8 cellular contexts compared by ENCODE assay signal in genomic region chr2:98464772-98465310, GRCh38. TPM values are rescaled to one million over a fixed set of nuclear protein-coding genes. Genes with fewer than 3 reads are reported as not detected.
DNase-seq lines count a peak whose midpoint lies in the region; ATAC-seq and TF ChIP-seq lines count a peak whose summit lies in the region.

No MANE protein-coding gene starts in this region.

- peaks cover 22% of the 10 kb centered on the region for H3K36me3 Mint-ChIP-seq in activated T-helper 2 cell treated with anti-CD3 and anti-CD28 coated beads, Interferon-gamma antibody, Interleukin-2, Interleukin-4, amounts not matched to agents 10 μg/mL and 5 μg/mL and 100 μg/mL, durations not matched to agents 14 hours and 24 hours and 36 hours (ENCODE audit: low read depth)
- no peaks in the 10 kb centered on the region for H3K36me3 Mint-ChIP-seq in naive B cell

- intact Hi-C loops in activated T-helper 2 cell treated with anti-CD3 and anti-CD28 coated beads, Interferon-gamma antibody, Interleukin-2, Interleukin-4, amounts not matched to agents 10 μg/mL and 5 μg/mL and 100 μg/mL, durations not matched to agents 14 hours and 24 hours and 36 hours (cut with micrococcal nuclease) = loop anchor here (5.0 to 10.0 kb wide), 3 partner anchors 87 to 270 kb away; partner anchors contain the start of genes COA5, MGAT4A and UNC50

- no peaks in the 10 kb centered on the region for H3K9me3 Mint-ChIP-seq in activated T-helper 2 cell treated with anti-CD3 and anti-CD28 coated beads, Interferon-gamma antibody, Interleukin-2, Interleukin-4, amounts not matched to agents 10 μg/mL and 5 μg/mL and 100 μg/mL, durations not matched to agents 14 hours and 24 hours and 36 hours
- peaks cover 0 to 8% (median 5%) of the 10 kb centered on the region in 7 donors for H3K9me3 Mint-ChIP-seq in naive B cell

- DNase-seq in GDM1 (lab: John Stamatoyannopoulos, UW) (peak; percentile 61), HL-60 (ENCODE audit: low read depth in 1 of 2, low spot score in 1 of 2) (peak; percentile 87 to 95), naive B cell (peak; percentile 66), GM20000 (ENCODE audit: low spot score) (no peak), NCI-H187 treated with DMSO at 0.1 percent for 48 hours (lab: John Stamatoyannopoulos, UW) (no peak), superior temporal gyrus (ENCODE audit: extremely low spot score) (no peak)
- peak; percentile 59 for DNase-seq in activated T-helper 2 cell treated with anti-CD3 and anti-CD28 coated beads, Interferon-gamma antibody, Interleukin-2, Interleukin-4, amounts not matched to agents 10 μg/mL and 5 μg/mL and 100 μg/mL, durations not matched to agents 14 hours and 24 hours and 36 hours (ENCODE audit: low spot score)

- peak overlapping the region; percentile 95 for H3K27ac Mint-ChIP-seq in activated T-helper 2 cell treated with anti-CD3 and anti-CD28 coated beads, Interferon-gamma antibody, Interleukin-2, Interleukin-4, amounts not matched to agents 10 μg/mL and 5 μg/mL and 100 μg/mL, durations not matched to agents 14 hours and 24 hours and 36 hours
- H3K27ac Mint-ChIP-seq in naive B cell = peak overlapping the region; percentile 86 to 97 (median 91)

- H3K4me1 Mint-ChIP-seq in activated T-helper 2 cell treated with anti-CD3 and anti-CD28 coated beads, Interferon-gamma antibody, Interleukin-2, Interleukin-4, amounts not matched to agents 10 μg/mL and 5 μg/mL and 100 μg/mL, durations not matched to agents 14 hours and 24 hours and 36 hours (ENCODE audit: low read depth) = peaks cover 82% of the 10 kb centered on the region
- peaks cover 57 to 70% (median 67%) of the 10 kb centered on the region in 3 donors for H3K4me1 Mint-ChIP-seq in naive B cell

- no peak for TF ChIP-seq CTCF in HL-60 (IDR thresholded peaks at IDR 0.05; ENCODE audit: insufficient read depth, low read length)
- no peak for TF ChIP-seq CTCF in GM20000 (IDR thresholded peaks at IDR 0.05; ENCODE audit: extremely low read depth, missing control alignments)

- peak overlapping the region; percentile 77 for H3K4me3 Mint-ChIP-seq in activated T-helper 2 cell treated with anti-CD3 and anti-CD28 coated beads, Interferon-gamma antibody, Interleukin-2, Interleukin-4, amounts not matched to agents 10 μg/mL and 5 μg/mL and 100 μg/mL, durations not matched to agents 14 hours and 24 hours and 36 hours (ENCODE audit: low read depth)
- H3K4me3 Mint-ChIP-seq in naive B cell = peak overlapping the region in 7 of 8 donors; percentile 23 to 91 (median 83)

- no peak overlapping the region for H3K4me3 ChIP-seq in HL-60 (replicated peaks; ENCODE audit: insufficient read depth, low read length)

- H3K27me3 ChIP-seq in HL-60 (ENCODE audit: insufficient read depth, poor library complexity, severe bottlenecking) = no peaks in the 10 kb centered on the region

- ATAC-seq in GM21381 (IDR thresholded peaks at IDR 0.05; ENCODE audit: unreplicated experiment) (peak; percentile 32), naive B cell (ENCODE audit: low read depth in 2 of 2) (peak; percentile 59 to 64)

- peak overlapping the region; percentile 96 for H3K27ac ChIP-seq in HL-60 (replicated peaks)

- no peaks in the 10 kb centered on the region for H3K27me3 Mint-ChIP-seq in activated T-helper 2 cell treated with anti-CD3 and anti-CD28 coated beads, Interferon-gamma antibody, Interleukin-2, Interleukin-4, amounts not matched to agents 10 μg/mL and 5 μg/mL and 100 μg/mL, durations not matched to agents 14 hours and 24 hours and 36 hours (ENCODE audit: low read depth)
- no peaks in the 10 kb centered on the region for H3K27me3 Mint-ChIP-seq in naive B cell

RNA-seq across cellular contexts. Expression of gene INPP4A, which starts 20.2 kb away (rescaled TPM):
- total RNA-seq in activated T-helper 2 cell treated with anti-CD3 and anti-CD28 coated beads, Interferon-gamma antibody, Interleukin-2, Interleukin-4, amounts not matched to agents 10 μg/mL and 5 μg/mL and 100 μg/mL, durations not matched to agents 14 hours and 24 hours and 36 hours = 35.9 and 40.2 TPM in 2 replicates
- 1 to 10 TPM; 1.8 to 4.3 (median 2.9) TPM for polyA plus RNA-seq in naive B cell (ENCODE audit: low read depth in 6 of 6)

Comparison
In these comparisons a context has a peak if more than half of its experiments do, and no peak if none do; other contexts are left out.
1. DNase-seq: peak in GDM1 (single experiment), HL-60 (2 of 2), activated T-helper 2 cell treated with anti-CD3 and anti-CD28 coated beads, Interferon-gamma antibody, Interleukin-2, Interleukin-4, amounts not matched to agents 10 μg/mL and 5 μg/mL and 100 μg/mL, durations not matched to agents 14 hours and 24 hours and 36 hours (single experiment) and naive B cell (single experiment); none in GM20000 (single experiment), NCI-H187 treated with DMSO at 0.1 percent for 48 hours (single experiment) and superior temporal gyrus (single experiment).